11 cellular contexts compared by ENCODE assay signal in genomic region chr6:25172819-25173218, GRCh38.
A peak's percentile ranks its signal among the peaks of the same experiment; 100 is the strongest.
DNase-seq lines count a peak whose midpoint lies in the region; ATAC-seq and TF ChIP-seq lines count a peak whose summit lies in the region.
"Had no signal": no experiment of that assay in that cellular context is flagged by ENCODE, and none has a peak within 500 bp of the region (broad histone marks: within the 10 kb centered on the region; RNA-seq: fewer than 3 reads in every experiment).

No MANE protein-coding gene starts in this region.

- intact Hi-C loops in sigmoid colon (cut with DNase I), result no loop called here

- no peak overlapping the region for H3K4me3 Mint-ChIP-seq in progenitor cell of endocrine pancreas (ENCODE audit: low read depth)

- H3K27me3 ChIP-seq in sigmoid colon, result no peaks in the 10 kb centered on the region

- TF ChIP-seq POLR2A in sigmoid colon (IDR thresholded peaks at IDR 0.05), result no peak

- no peaks in the 10 kb centered on the region for H3K36me3 Mint-ChIP-seq in progenitor cell of endocrine pancreas (ENCODE audit: insufficient read depth)

- H3K4me1 ChIP-seq in sigmoid colon, result peaks cover 0 to 34% (median 8%) of the 10 kb centered on the region in 4 donors

- H3K27me3 Mint-ChIP-seq in progenitor cell of endocrine pancreas, result no peaks in the 10 kb centered on the region

- no peaks in the 10 kb centered on the region for H3K9me3 Mint-ChIP-seq in progenitor cell of endocrine pancreas (ENCODE audit: low read depth)

- DNase-seq in EL (peak; percentile 99), RPMI7951 (ENCODE audit: low read depth) (peak; percentile 97), epithelial cell of esophagus (ENCODE audit: low read depth) (peak; percentile 58), progenitor cell of endocrine pancreas (ENCODE audit: low spot score, unreplicated experiment) (no peak), NCI-H187 (lab: John Stamatoyannopoulos, UW) (no peak), NCI-H2107 (lab: John Stamatoyannopoulos, UW) (no peak), sigmoid colon (no peak)
- DNase-seq: activated CD4-positive, alpha-beta T cell treated with anti-CD3 and anti-CD28 coated beads, Interleukin-2, amount 50 U/mL, for 1 hour; DND-41; Karpas-422 had no signal

- no peak for TF ChIP-seq EP300 in sigmoid colon (IDR thresholded peaks at IDR 0.05)

- peak overlapping the region in 2 of 4 donors; percentile 69 to 70 for H3K27ac ChIP-seq in sigmoid colon

- H3K4me1 Mint-ChIP-seq in progenitor cell of endocrine pancreas (ENCODE audit: low read depth), result peaks cover 2% of the 10 kb centered on the region

- H3K27ac Mint-ChIP-seq in progenitor cell of endocrine pancreas, result peak overlapping the region; percentile 63

- no peaks in the 10 kb centered on the region for H3K36me3 ChIP-seq in sigmoid colon

- no peak for ATAC-seq in GM21717 (IDR thresholded peaks at IDR 0.05; ENCODE audit: unreplicated experiment)

- 71 to 84% methylated on average over 3 of the region's 3 CpGs for WGBS in sigmoid colon, 2 donors

- H3K9me3 ChIP-seq in sigmoid colon, result no peaks in the 10 kb centered on the region

- TF ChIP-seq CTCF in epithelial cell of esophagus (IDR thresholded peaks at IDR 0.05; ENCODE audit: insufficient read depth, low read depth, low read length, missing control alignments), result no peak
- TF ChIP-seq CTCF in progenitor cell of endocrine pancreas (IDR thresholded peaks at IDR 0.05; ENCODE audit: unreplicated experiment), result no peak
- no peak for TF ChIP-seq CTCF in sigmoid colon (IDR thresholded peaks at IDR 0.05)

- no peak overlapping the region for H3K4me3 ChIP-seq in epithelial cell of esophagus (ENCODE audit: low read length)
- H3K4me3 ChIP-seq in sigmoid colon, result no peak overlapping the region

Comparison
In these comparisons a context has a peak if more than half of its experiments do, and no peak if none do; other contexts are left out.
1. DNase-seq: peak in EL (single experiment), RPMI7951 (single experiment) and epithelial cell of esophagus (single experiment); none in progenitor cell of endocrine pancreas (single experiment), NCI-H187 (0 of 2), NCI-H2107 (single experiment) and sigmoid colon (single experiment).